Comparison of ENCODE assay signal across 25 cellular contexts in genomic region chr1:219752645-219753044, GRCh38.
"Had no signal": no experiment of that assay in that cellular context is flagged by ENCODE, and none has a peak within 500 bp of the region (broad histone marks: within the 10 kb centered on the region; RNA-seq: fewer than 3 reads in every experiment).

No MANE protein-coding gene starts in this region.

- H3K4me3 Mint-ChIP-seq: naive thymus-derived CD8-positive, alpha-beta T cell; nephron progenitor cell; neural progenitor cell; stimulated activated effector memory CD8-positive, alpha-beta T cell treated with anti-CD3 and anti-CD28 coated beads, Interleukin-12 subunit alpha, Interleukin-12 subunit beta, amount 100 ng/mL, for 72 hours; stimulated activated naive CD8-positive, alpha-beta T cell treated with anti-CD3 and anti-CD28 coated beads, Interleukin-15, Interleukin-2, amounts not matched to agents 100 ng/mL and 50 ng/mL, for 24 hours had no signal

- H3K4me1 Mint-ChIP-seq: naive thymus-derived CD8-positive, alpha-beta T cell; stimulated activated effector memory CD8-positive, alpha-beta T cell treated with anti-CD3 and anti-CD28 coated beads, Interleukin-12 subunit alpha, Interleukin-12 subunit beta, amount 100 ng/mL, for 72 hours had no signal

- H3K4me1 ChIP-seq: lower lobe of right lung, neural progenitor cell, parathyroid adenoma, psoas muscle, suprapubic skin, tibial artery, upper lobe of right lung had no signal

- H3K79me2 ChIP-seq: hepatocyte, parathyroid adenoma had no signal

- H3K27me3 Mint-ChIP-seq: stimulated activated naive CD8-positive, alpha-beta T cell treated with anti-CD3 and anti-CD28 coated beads, Interleukin-15, Interleukin-2, amounts not matched to agents 100 ng/mL and 50 ng/mL, for 24 hours had no signal

- H3K27ac ChIP-seq: hepatocyte, lower lobe of right lung, neural progenitor cell, neutrophil, parathyroid adenoma, psoas muscle, sigmoid colon, spleen, suprapubic skin, thoracic aorta, tibial artery, upper lobe of right lung had no signal

- H3K36me3 Mint-ChIP-seq: neural progenitor cell; stimulated activated effector memory CD8-positive, alpha-beta T cell treated with anti-CD3 and anti-CD28 coated beads, Interleukin-12 subunit alpha, Interleukin-12 subunit beta, amount 100 ng/mL, for 72 hours had no signal

- H3K27me3 ChIP-seq: hepatocyte, neural progenitor cell, neutrophil, sigmoid colon, spleen, suprapubic skin, tibial artery, upper lobe of right lung had no signal

- H3K36me3 ChIP-seq: lower lobe of right lung, neural progenitor cell, neutrophil, sigmoid colon, spleen, suprapubic skin, thoracic aorta, tibial artery, upper lobe of right lung had no signal

- DNase-seq: islet precursor cell; lower lobe of right lung; mammary epithelial cell; mesenchymal stem cell; naive thymus-derived CD8-positive, alpha-beta T cell; nephron progenitor cell; occipital lobe; psoas muscle; sigmoid colon; small intestine; spleen; stimulated activated CD4-positive, alpha-beta T cell treated with anti-CD3 and anti-CD28 coated beads, Interleukin-4, amount 100 ng/mL, for 24 hours; stimulated activated naive CD4-positive, alpha-beta T cell; tibial artery; trophoblast cell; upper lobe of right lung had no signal

- H3K4me2 ChIP-seq: hepatocyte, neural progenitor cell had no signal

- H3K9me3 Mint-ChIP-seq: nephron progenitor cell, neural progenitor cell had no signal

- ATAC-seq: lower lobe of right lung; naive thymus-derived CD8-positive, alpha-beta T cell; psoas muscle; stimulated activated effector memory CD8-positive, alpha-beta T cell treated with anti-CD3 and anti-CD28 coated beads, Interleukin-12 subunit alpha, Interleukin-12 subunit beta, amount 100 ng/mL, for 72 hours; upper lobe of right lung had no signal

- H3K9ac ChIP-seq: neural progenitor cell, parathyroid adenoma had no signal

- H3K9me3 ChIP-seq: lower lobe of right lung, neutrophil, psoas muscle, sigmoid colon, spleen, suprapubic skin, thoracic aorta, tibial artery, upper lobe of right lung had no signal

- H3K27ac Mint-ChIP-seq: naive thymus-derived CD8-positive, alpha-beta T cell; neural progenitor cell; stimulated activated effector memory CD8-positive, alpha-beta T cell treated with anti-CD3 and anti-CD28 coated beads, Interleukin-12 subunit alpha, Interleukin-12 subunit beta, amount 100 ng/mL, for 72 hours; stimulated activated naive CD8-positive, alpha-beta T cell treated with anti-CD3 and anti-CD28 coated beads, Interleukin-15, Interleukin-2, amounts not matched to agents 100 ng/mL and 50 ng/mL, for 24 hours had no signal

- FAIRE-seq: small intestine, urothelium cell line had no signal

- H2AFZ ChIP-seq: hepatocyte, neural progenitor cell, parathyroid adenoma had no signal

- H3K4me3 ChIP-seq: hepatocyte, lower lobe of right lung, neural progenitor cell, psoas muscle, sigmoid colon, spleen, suprapubic skin, thoracic aorta, tibial artery, upper lobe of right lung had no signal
